In genomic region chr14:73059326-73059725, GRCh38 we compare ENCODE assay signal across 8 cellular contexts. TPM values are rescaled to one million over a fixed set of nuclear protein-coding genes. Genes with fewer than 3 reads are reported as not detected.
DNase-seq lines count a peak whose midpoint lies in the region; ATAC-seq and TF ChIP-seq lines count a peak whose summit lies in the region.

No MANE protein-coding gene starts in this region.

- peak; percentile 46 for DNase-seq in GM03348 (ENCODE audit: low spot score)
- DNase-seq in NCI-H82 (lab: John Stamatoyannopoulos, UW), result peak; percentile 55
- no peak for DNase-seq in esophagus squamous epithelium (lab: John Stamatoyannopoulos, UW)
- DNase-seq in sigmoid colon, result no peak
- DNase-seq in endothelial cell (ENCODE audit: low spot score), result no peak
- DNase-seq in activated CD4-positive, alpha-beta T cell treated with anti-CD3 and anti-CD28 coated beads, Interleukin-2, amount 50 U/mL, for 4 hours, result no peak
- DNase-seq in putamen (ENCODE audit: low spot score), result no peak

- intact Hi-C loops in esophagus squamous epithelium (cut with DNase I) (no loop called here), sigmoid colon (cut with DNase I) (no loop called here)

- peaks cover 7% of the 10 kb centered on the region for H3K36me3 Mint-ChIP-seq in endothelial cell (ENCODE audit: low read depth, unreplicated experiment)

- peaks cover 0 to 23% (median 0%) of the 10 kb centered on the region in 3 donors for H3K36me3 ChIP-seq in esophagus squamous epithelium
- H3K36me3 ChIP-seq in sigmoid colon, result peaks cover 0 to 7% (median 0%) of the 10 kb centered on the region in 4 donors

- peaks cover 26% of the 10 kb centered on the region for H3K4me1 Mint-ChIP-seq in endothelial cell (ENCODE audit: unreplicated experiment)

- peaks cover 3% of the 10 kb centered on the region for H3K27me3 Mint-ChIP-seq in endothelial cell (ENCODE audit: unreplicated experiment)

- H3K27ac Mint-ChIP-seq in endothelial cell (ENCODE audit: unreplicated experiment), result no peak overlapping the region

- H3K4me1 ChIP-seq in esophagus squamous epithelium, result peaks cover 14 to 61% (median 37%) of the 10 kb centered on the region in 3 donors
- H3K4me1 ChIP-seq in sigmoid colon, result peaks cover 0 to 57% (median 43%) of the 10 kb centered on the region in 4 donors

- TF ChIP-seq CTCF in esophagus squamous epithelium (IDR thresholded peaks at IDR 0.05), result no peak
- no peak for TF ChIP-seq CTCF in sigmoid colon (IDR thresholded peaks at IDR 0.05)
- no peak for TF ChIP-seq CTCF in endothelial cell (IDR thresholded peaks at IDR 0.05; ENCODE audit: unreplicated experiment)

- no peak for ATAC-seq in GM19023 (IDR thresholded peaks at IDR 0.05; ENCODE audit: unreplicated experiment)

- WGBS in esophagus squamous epithelium, 2 donors, result 0% methylated on average over 9 of the region's 9 CpGs
- 0% methylated on average over 9 of the region's 9 CpGs for WGBS in sigmoid colon, 2 donors

- H3K27ac ChIP-seq in esophagus squamous epithelium (peak overlapping the region; percentile 83 to 97 (median 95)), sigmoid colon (peak overlapping the region; percentile 91 to 98 (median 95))

- TF ChIP-seq POLR2A in esophagus squamous epithelium (IDR thresholded peaks at IDR 0.05) (no peak), sigmoid colon (IDR thresholded peaks at IDR 0.05) (no peak)

- H3K27me3 ChIP-seq in esophagus squamous epithelium (no peaks in the 10 kb centered on the region), sigmoid colon (no peaks in the 10 kb centered on the region)

- H3K4me3 Mint-ChIP-seq in endothelial cell (ENCODE audit: unreplicated experiment), result no peak overlapping the region

- TF ChIP-seq EP300 in sigmoid colon (IDR thresholded peaks at IDR 0.05), result peak in 1 of 4 donors; percentile 19

- H3K9me3 Mint-ChIP-seq in endothelial cell (ENCODE audit: unreplicated experiment), result no peaks in the 10 kb centered on the region

- H3K9me3 ChIP-seq in esophagus squamous epithelium, result no peaks in the 10 kb centered on the region
- H3K9me3 ChIP-seq in sigmoid colon, result no peaks in the 10 kb centered on the region

- H3K4me3 ChIP-seq in esophagus squamous epithelium (peak overlapping the region; percentile 49 to 96 (median 90)), sigmoid colon (peak overlapping the region; percentile 53 to 94 (median 82))

RNA-seq across cellular contexts. Expression of gene RBM25, which starts 1.0 kb away (rescaled TPM):
- 10 to 100 TPM; 22.3 to 58.2 (median 34.2) TPM for total RNA-seq in esophagus squamous epithelium
- 10 to 100 TPM; 44.1 to 78.9 (median 57.3) TPM for total RNA-seq in sigmoid colon
- 10 to 100 TPM; 10.8 to 46.7 (median 35.1) TPM for polyA plus RNA-seq in sigmoid colon
- total RNA-seq in endothelial cell (ENCODE audit: unreplicated experiment), result 110 TPM

RNA-seq across cellular contexts. Expression of gene ZFYVE1, which starts 32.4 kb away (rescaled TPM):
- 10 to 100 TPM in 3 of 4 donors, 1 to 10 TPM in 1; 9.7 to 17.6 (median 14.0) TPM for total RNA-seq in esophagus squamous epithelium
- 10 to 100 TPM; 15.5 to 27.7 (median 21.2) TPM for total RNA-seq in sigmoid colon
- polyA plus RNA-seq in sigmoid colon, result 1 to 10 TPM; 6.6 to 9.0 (median 8.3) TPM
- total RNA-seq in endothelial cell (ENCODE audit: unreplicated experiment), result 50.6 TPM

Comparison
In these comparisons a context has a peak if more than half of its experiments do, and no peak if none do; other contexts are left out.
1. DNase-seq: peak in GM03348 (single experiment) and NCI-H82 (single experiment); none in esophagus squamous epithelium (single experiment), sigmoid colon (single experiment), endothelial cell (single experiment), activated CD4-positive, alpha-beta T cell treated with anti-CD3 and anti-CD28 coated beads, Interleukin-2, amount 50 U/mL, for 4 hours (0 of 2) and putamen (single experiment).